Comparison of ENCODE assay signal across 30 cellular contexts in genomic region chr6:20719980-20720379, GRCh38.
A peak's percentile ranks its signal among the peaks of the same experiment; 100 is the strongest.
DNase-seq lines count a peak whose midpoint lies in the region; ATAC-seq and TF ChIP-seq lines count a peak whose summit lies in the region.
"Had no signal": no experiment of that assay in that cellular context is flagged by ENCODE, and none has a peak within 500 bp of the region (broad histone marks: within the 10 kb centered on the region; RNA-seq: fewer than 3 reads in every experiment).

No MANE protein-coding gene starts in this region.

- H3F3A ChIP-seq in smooth muscle cell (ENCODE audit: low read depth) = peaks cover 5% of the 10 kb centered on the region

- WGBS in smooth muscle cell (ENCODE audit: low lambda C conversion rate) = 91% methylated on average over 2 of the region's 2 CpGs

- H4K20me1 ChIP-seq in smooth muscle cell (ENCODE audit: low read depth) = no peaks in the 10 kb centered on the region

- no peak for ATAC-seq in HG02884 (IDR thresholded peaks at IDR 0.05; ENCODE audit: unreplicated experiment)
- ATAC-seq: left lobe of liver had no signal

- H3K9me3 ChIP-seq in smooth muscle cell (replicated peaks; ENCODE audit: low read depth) = no peaks in the 10 kb centered on the region
- H3K9me3 ChIP-seq: esophagus muscularis mucosa, thyroid gland, vagina had no signal

- H3K36me3 Mint-ChIP-seq in activated naive CD8-positive, alpha-beta T cell treated with anti-CD3 and anti-CD28 coated beads for 36 hours = peaks cover 21% of the 10 kb centered on the region

- H3K4me3 Mint-ChIP-seq in activated naive CD8-positive, alpha-beta T cell treated with anti-CD3 and anti-CD28 coated beads for 36 hours = no peak overlapping the region
- H3K4me3 Mint-ChIP-seq: activated CD4-positive, alpha-beta memory T cell treated with anti-CD3 and anti-CD28 coated beads, Interleukin-2, amount 10 ng/mL, durations not matched to agents 7 days and 5 days; activated T-helper 1 cell treated with anti-CD3 and anti-CD28 coated beads, Interleukin-12 subunit alpha, Interleukin-12 subunit beta, Interleukin-2, Interleukin-4 antibody, amounts not matched to agents 30 ng/mL and 10 ng/mL and 1 ng/mL, durations not matched to agents 14 hours and 24 hours and 36 hours; CD14-positive monocyte; neural crest cell had no signal

- no peak for TF ChIP-seq CTCF in NB4 (IDR thresholded peaks at IDR 0.05; ENCODE audit: low read depth, low read length)
- no peak for TF ChIP-seq CTCF in smooth muscle cell (IDR thresholded peaks at IDR 0.05; ENCODE audit: borderline replicate concordance, insufficient read depth, poor library complexity, severe bottlenecking)

- H3K27ac Mint-ChIP-seq in activated naive CD8-positive, alpha-beta T cell treated with anti-CD3 and anti-CD28 coated beads for 36 hours = peak overlapping the region; percentile 28
- H3K27ac Mint-ChIP-seq: activated CD4-positive, alpha-beta memory T cell treated with anti-CD3 and anti-CD28 coated beads, Interleukin-2, amount 10 ng/mL, durations not matched to agents 7 days and 5 days; activated T-helper 1 cell treated with anti-CD3 and anti-CD28 coated beads, Interleukin-12 subunit alpha, Interleukin-12 subunit beta, Interleukin-2, Interleukin-4 antibody, amounts not matched to agents 30 ng/mL and 10 ng/mL and 1 ng/mL, durations not matched to agents 14 hours and 24 hours and 36 hours; stimulated activated naive CD8-positive, alpha-beta T cell treated with anti-CD3 and anti-CD28 coated beads, Interleukin-15, amount 100 ng/mL, for 72 hours had no signal

- no peak overlapping the region for H3K4me3 ChIP-seq in NB4 (ENCODE audit: low read depth, low read length)
- H3K4me3 ChIP-seq in smooth muscle cell = no peak overlapping the region
- H3K4me3 ChIP-seq: dorsolateral prefrontal cortex, esophagus muscularis mucosa, skin epidermis, thyroid gland, vagina had no signal

- no peaks in the 10 kb centered on the region for H3K79me2 ChIP-seq in smooth muscle cell (ENCODE audit: low read depth)

- no peak overlapping the region for H3K4me2 ChIP-seq in smooth muscle cell

- H3K4me1 ChIP-seq in smooth muscle cell (ENCODE audit: low read depth) = peaks cover 19% of the 10 kb centered on the region
- H3K4me1 ChIP-seq: esophagus muscularis mucosa, vagina had no signal

- H3K9ac ChIP-seq in smooth muscle cell (ENCODE audit: low read depth) = no peak overlapping the region
- H3K9ac ChIP-seq: parathyroid adenoma had no signal

- no peak for TF ChIP-seq POLR2A in NB4 (IDR thresholded peaks at IDR 0.05; ENCODE audit: extremely low read depth, insufficient read length)

- no peaks in the 10 kb centered on the region for H3K27me3 ChIP-seq in smooth muscle cell (ENCODE audit: low read depth)
- H3K27me3 ChIP-seq: brain microvascular endothelial cell, dorsolateral prefrontal cortex, esophagus muscularis mucosa, thyroid gland, vagina had no signal

- DNase-seq in SKM-1 treated with dmso at 0.1 percent for 144 hours (lab: John Stamatoyannopoulos, UW; ENCODE audit: unreplicated experiment) = peak; percentile 9
- no peak for DNase-seq in SKM-1 (lab: John Stamatoyannopoulos, UW; ENCODE audit: unreplicated experiment)
- DNase-seq in NB4 (ENCODE audit: low read depth) = peak; percentile 27
- DNase-seq in activated naive CD8-positive, alpha-beta T cell treated with anti-CD3 and anti-CD28 coated beads for 36 hours = no peak
- no peak for DNase-seq in smooth muscle cell (lab: John Stamatoyannopoulos, UW; ENCODE audit: unreplicated experiment)
- no peak for DNase-seq in substantia nigra (lab: John Stamatoyannopoulos, UW)
- no peak for DNase-seq in stimulated activated CD4-positive, alpha-beta T cell treated with anti-CD3 and anti-CD28 coated beads, Interleukin-2, amount 100 ng/mL, for 24 hours
- DNase-seq: activated CD4-positive, alpha-beta memory T cell treated with anti-CD3 and anti-CD28 coated beads, Interleukin-2, amount 10 ng/mL, durations not matched to agents 7 days and 5 days; activated CD8-positive, alpha-beta memory T cell treated with anti-CD3 and anti-CD28 coated beads, Interleukin-2, amount 50 U/mL, for 4 hours; activated naive CD4-positive, alpha-beta T cell treated with anti-CD3 and anti-CD28 coated beads, Interleukin-2, amount 10 ng/mL, durations not matched to agents 7 days and 5 days; amygdala; brain microvascular endothelial cell; dorsolateral prefrontal cortex; foreskin fibroblast; NCI-H2029; NCI-H526; retina; SHP77 treated with DMSO at 0.1 percent for 48 hours; stimulated activated naive CD8-positive, alpha-beta T cell treated with anti-CD3 and anti-CD28 coated beads, Interleukin-15, amount 100 ng/mL, for 72 hours; SW 1271; thyroid gland had no signal

- H3K4me1 Mint-ChIP-seq in activated naive CD8-positive, alpha-beta T cell treated with anti-CD3 and anti-CD28 coated beads for 36 hours = peaks cover 30% of the 10 kb centered on the region
- H3K4me1 Mint-ChIP-seq: neural crest cell had no signal

- H3K9me3 Mint-ChIP-seq in activated naive CD8-positive, alpha-beta T cell treated with anti-CD3 and anti-CD28 coated beads for 36 hours = no peaks in the 10 kb centered on the region
- H3K9me3 Mint-ChIP-seq: activated naive CD4-positive, alpha-beta T cell treated with anti-CD3 and anti-CD28 coated beads, Interleukin-2, amount 10 ng/mL, durations not matched to agents 7 days and 5 days; activated T-helper 1 cell treated with anti-CD3 and anti-CD28 coated beads, Interleukin-12 subunit alpha, Interleukin-12 subunit beta, Interleukin-2, Interleukin-4 antibody, amounts not matched to agents 30 ng/mL and 10 ng/mL and 1 ng/mL, durations not matched to agents 14 hours and 24 hours and 36 hours had no signal

- peak overlapping the region; percentile 84 for H3K27ac ChIP-seq in smooth muscle cell (ENCODE audit: low read depth)
- no peak overlapping the region for H3K27ac ChIP-seq in substantia nigra (ENCODE audit: low read depth, low read length, poor library complexity, severe bottlenecking)
- H3K27ac ChIP-seq: brain microvascular endothelial cell, dorsolateral prefrontal cortex, esophagus muscularis mucosa, parathyroid adenoma, skin epidermis, thyroid gland, vagina had no signal

- H3K27me3 Mint-ChIP-seq in activated naive CD8-positive, alpha-beta T cell treated with anti-CD3 and anti-CD28 coated beads for 36 hours = no peaks in the 10 kb centered on the region
- H3K27me3 Mint-ChIP-seq: activated CD4-positive, alpha-beta memory T cell treated with anti-CD3 and anti-CD28 coated beads, Interleukin-2, amount 10 ng/mL, durations not matched to agents 7 days and 5 days; activated naive CD4-positive, alpha-beta T cell treated with anti-CD3 and anti-CD28 coated beads, Interleukin-2, amount 10 ng/mL, durations not matched to agents 7 days and 5 days; stimulated activated naive CD8-positive, alpha-beta T cell treated with anti-CD3 and anti-CD28 coated beads, Interleukin-15, amount 100 ng/mL, for 72 hours had no signal

- no peaks in the 10 kb centered on the region for H3K36me3 ChIP-seq in smooth muscle cell (ENCODE audit: low read depth)
- H3K36me3 ChIP-seq: brain microvascular endothelial cell, thyroid gland had no signal

- no peak overlapping the region for H2AFZ ChIP-seq in smooth muscle cell (ENCODE audit: low read depth)
- H2AFZ ChIP-seq: parathyroid adenoma had no signal

Comparison
In these comparisons a context has a peak if more than half of its experiments do, and no peak if none do; other contexts are left out.
1. DNase-seq: peak in SKM-1 treated with dmso at 0.1 percent for 144 hours (single experiment) and NB4 (single experiment); none in SKM-1 (single experiment), activated naive CD8-positive, alpha-beta T cell treated with anti-CD3 and anti-CD28 coated beads for 36 hours (single experiment), smooth muscle cell (single experiment), substantia nigra (0 of 49) and stimulated activated CD4-positive, alpha-beta T cell treated with anti-CD3 and anti-CD28 coated beads, Interleukin-2, amount 100 ng/mL, for 24 hours (0 of 2).